ENCODE assay signal across 8 cellular contexts in the genomic region with DNA sequence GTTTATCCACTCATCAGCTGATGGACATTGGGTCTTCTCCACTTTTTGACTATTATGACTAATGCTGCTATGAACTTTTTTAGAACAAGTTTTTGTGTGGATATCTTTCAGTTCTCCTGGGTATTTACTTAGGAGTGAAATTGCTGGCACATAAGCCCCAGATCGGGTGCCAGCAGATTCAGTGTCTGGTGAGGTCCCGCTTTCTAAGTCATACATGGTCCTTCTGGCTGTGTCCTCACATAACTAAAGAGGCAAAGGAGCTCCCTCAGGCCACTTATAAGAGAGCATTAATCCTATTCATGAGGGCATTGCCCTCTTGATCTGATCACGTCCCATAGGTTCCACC. TPM values are rescaled to one million over a fixed set of nuclear protein-coding genes. Genes with fewer than 3 reads are reported as not detected.
DNase-seq lines count a peak whose midpoint lies in the region; ATAC-seq and TF ChIP-seq lines count a peak whose summit lies in the region.

No MANE protein-coding gene starts in this region.

- H3K4me3 ChIP-seq in PC-3 (ENCODE audit: low read length) (peak overlapping the region; percentile 75), fibroblast of lung (replicated peaks in 1 of 4; ENCODE audit: control extremely low read depth in 1 of 4, insufficient read depth in 1 of 4, low read depth in 3 of 4, low read length in 4 of 4) (peak overlapping the region; percentile 78 to 98 (median 86)), skeletal muscle satellite cell (ENCODE audit: low read length) (peak overlapping the region; percentile 84)

- H4K20me1 ChIP-seq in PC-3 (ENCODE audit: low read length) (no peaks in the 10 kb centered on the region), fibroblast of lung (ENCODE audit: control insufficient read depth, extremely low read depth, insufficient read depth, low read length) (no peaks in the 10 kb centered on the region)

- H3K9ac ChIP-seq in PC-3 (ENCODE audit: low read length) = peak overlapping the region; percentile 21; the same call in 1 of the 2 replicates
- H3K9ac ChIP-seq in fibroblast of lung (ENCODE audit: insufficient read depth, low read length) = no peak overlapping the region
- H3K9ac ChIP-seq in skeletal muscle satellite cell (ENCODE audit: low read depth, low read length) = peak overlapping the region; percentile 32

- POLR2A ChIA-PET in PC-3 (lab: Charles Lee; ENCODE audit: unreplicated experiment) = no interaction called here

- intact Hi-C loops in PC-3 (cut with micrococcal nuclease) = loop anchor here (1.0 to 2.0 kb wide), 2 partner anchors 23 to 51 kb away; partner anchors contain the start of genes ZNF225 and ZNF234

- in situ Hi-C loops in ACHN (cut with HindIII; ENCODE audit: low pct_ligation_motif_present, low pct_unique_long_range_greater_than_20kb, low sequenced_read_pairs) = no loop called here

- peak overlapping the region; percentile 13 for H3K27ac ChIP-seq in PC-3 (ENCODE audit: low read length)
- H3K27ac ChIP-seq in fibroblast of lung (ENCODE audit: insufficient read depth, low read length) = no peak overlapping the region

- peaks cover 5% of the 10 kb centered on the region; the same call in 1 of the 2 replicates for H3K4me1 ChIP-seq in PC-3 (ENCODE audit: insufficient read depth, low read length)
- H3K4me1 ChIP-seq in fibroblast of lung (ENCODE audit: control insufficient read depth, extremely low read depth, insufficient read depth, low read length) = peaks cover 4% of the 10 kb centered on the region
- H3K4me1 ChIP-seq in skeletal muscle satellite cell (ENCODE audit: control insufficient read depth, insufficient read depth, low read length) = peaks cover 11% of the 10 kb centered on the region

- ATAC-seq in GM18909 (IDR thresholded peaks at IDR 0.05; ENCODE audit: poor library complexity, unreplicated experiment) (peak; percentile 24), PC-3 (peak; percentile 5; the same call in 1 of the 2 replicates), GM18861 (IDR thresholded peaks at IDR 0.05; ENCODE audit: unreplicated experiment) (no peak)

- H3K36me3 ChIP-seq in PC-3 (ENCODE audit: low read depth, low read length) (peaks cover 21% of the 10 kb centered on the region), fibroblast of lung (ENCODE audit: control insufficient read depth, insufficient read depth, low read length) (no peaks in the 10 kb centered on the region), skeletal muscle satellite cell (ENCODE audit: insufficient read depth, low read length) (peaks cover 21% of the 10 kb centered on the region)

- TF ChIP-seq CTCF in PC-3 (conservative IDR thresholded peaks at IDR 0.05; ENCODE audit: low read depth, low read length) = no peak
- no peak for TF ChIP-seq CTCF in fibroblast of lung (conservative IDR thresholded peaks at IDR 0.05 in 1 of 2, IDR thresholded peaks at IDR 0.05 in 1 of 2; ENCODE audit: low read depth in 1 of 2, low read length in 2 of 2)

- H3K9me3 ChIP-seq in PC-3 (ENCODE audit: low read length) = no peaks in the 10 kb centered on the region
- no peaks in the 10 kb centered on the region for H3K9me3 ChIP-seq in fibroblast of lung (ENCODE audit: control insufficient read depth, insufficient read depth, low read depth, low read length)
- H3K9me3 ChIP-seq in skeletal muscle satellite cell (replicated peaks; ENCODE audit: low read length) = no peaks in the 10 kb centered on the region

- no peaks in the 10 kb centered on the region for H3F3A ChIP-seq in PC-3 (ENCODE audit: low read length, unreplicated experiment)

- DNase-seq in PC-3 (no peak), fibroblast of lung (ENCODE audit: low read depth in 2 of 2) (no peak), MV-4-11 (lab: John Stamatoyannopoulos, UW) (no peak), ACHN (no peak)
- no peak for DNase-seq in stimulated activated CD4-positive, alpha-beta T cell treated with anti-CD3 and anti-CD28 coated beads, Interleukin-4, amount 100 ng/mL, for 24 hours

- TSS peak; percentile 96 for BruUV-seq in PC-3 (replicated peaks; lab: Mats Ljungman, UMichigan)

- H2AFZ ChIP-seq in PC-3 (ENCODE audit: low read length) = peak overlapping the region; percentile 92
- H2AFZ ChIP-seq in fibroblast of lung (ENCODE audit: low read length) = peak overlapping the region; percentile 52

- no peaks in the 10 kb centered on the region for H3K9me2 ChIP-seq in PC-3 (replicated peaks; ENCODE audit: low read length)

- peaks cover 28% of the 10 kb centered on the region for H3K79me2 ChIP-seq in PC-3 (ENCODE audit: low read length)
- H3K79me2 ChIP-seq in fibroblast of lung (ENCODE audit: control insufficient read depth, insufficient read depth, low read length) = peaks cover 10% of the 10 kb centered on the region

- CTCF ChIA-PET in PC-3 (lab: Charles Lee) = no interaction called here

- H3K27me3 ChIP-seq in PC-3 (ENCODE audit: low read length) = no peaks in the 10 kb centered on the region
- no peaks in the 10 kb centered on the region for H3K27me3 ChIP-seq in fibroblast of lung (ENCODE audit: control insufficient read depth, insufficient read depth, low read length)
- H3K27me3 ChIP-seq in skeletal muscle satellite cell (ENCODE audit: control insufficient read depth, insufficient read depth, low read length) = no peaks in the 10 kb centered on the region

- H3K4me2 ChIP-seq in PC-3 (ENCODE audit: low read length) = peak overlapping the region; percentile 90
- peak overlapping the region; percentile 78 for H3K4me2 ChIP-seq in fibroblast of lung (ENCODE audit: extremely low read depth, insufficient read depth, low read length)
- peak overlapping the region; percentile 86 for H3K4me2 ChIP-seq in skeletal muscle satellite cell (ENCODE audit: low read length)

RNA-seq across cellular contexts. Expression of gene ZNF226, which starts 0.6 kb away (rescaled TPM):
- total RNA-seq in PC-3 (2014; rRNA removed) = 4.8 and 6.0 TPM in 2 replicates
- 17.5 and 30.7 TPM in 2 replicates for total RNA-seq in fibroblast of lung
- 18.8 and 21.4 TPM in 2 replicates for polyA plus RNA-seq in fibroblast of lung
- polyA plus RNA-seq in fibroblast of lung (2012) = 20.9 and 23.1 TPM in 2 replicates
- polyA minus RNA-seq in fibroblast of lung (ENCODE audit: low replicate concordance) = 0.75 and 3.1 TPM in 2 replicates
- total RNA-seq in skeletal muscle satellite cell (2012; rRNA removed) = 12.7 and 20.3 TPM in 2 replicates

RNA-seq across cellular contexts. Expression of gene ZNF234, which starts 22.9 kb away (rescaled TPM):
- 1.3 and 1.6 TPM in 2 replicates for total RNA-seq in PC-3 (2014; rRNA removed)
- total RNA-seq in fibroblast of lung = 13.9 and 15.9 TPM in 2 replicates
- polyA plus RNA-seq in fibroblast of lung = 3.4 and 5.7 TPM in 2 replicates
- 2.8 and 4.6 TPM in 2 replicates for polyA plus RNA-seq in fibroblast of lung (2012)
- 2.7 and 9.8 TPM in 2 replicates for polyA minus RNA-seq in fibroblast of lung (ENCODE audit: low replicate concordance)
- total RNA-seq in skeletal muscle satellite cell (2012; rRNA removed) = 6.3 and 10.0 TPM in 2 replicates

RNA-seq across cellular contexts. Expression of gene ZNF227, which starts 48.0 kb away (rescaled TPM):
- 4.9 and 8.7 TPM in 2 replicates for total RNA-seq in PC-3 (2014; rRNA removed)
- 27.7 and 32.0 TPM in 2 replicates for total RNA-seq in fibroblast of lung
- polyA plus RNA-seq in fibroblast of lung = 8.3 and 9.9 TPM in 2 replicates
- 7.4 and 8.6 TPM in 2 replicates for polyA plus RNA-seq in fibroblast of lung (2012)
- 15.5 and 16.8 TPM in 2 replicates for polyA minus RNA-seq in fibroblast of lung (ENCODE audit: low replicate concordance)
- 11.4 and 14.2 TPM in 2 replicates for total RNA-seq in skeletal muscle satellite cell (2012; rRNA removed)

RNA-seq across cellular contexts. Expression of gene ZNF225, which starts 51.1 kb away (rescaled TPM):
- total RNA-seq in PC-3 (2014; rRNA removed) = 0.46 and 1.6 TPM in 2 replicates
- total RNA-seq in fibroblast of lung = 8.2 and 10.2 TPM in 2 replicates
- 2.2 and 3.1 TPM in 2 replicates for polyA plus RNA-seq in fibroblast of lung
- polyA plus RNA-seq in fibroblast of lung (2012) = 2.5 and 3.8 TPM in 2 replicates
- polyA minus RNA-seq in fibroblast of lung (ENCODE audit: low replicate concordance) = 0.22 TPM in 1 of 2 replicates, not detected in the other
- total RNA-seq in skeletal muscle satellite cell (2012; rRNA removed) = 3.3 and 4.1 TPM in 2 replicates
